Comparison of ENCODE assay signal across 33 cellular contexts in the genomic region with DNA sequence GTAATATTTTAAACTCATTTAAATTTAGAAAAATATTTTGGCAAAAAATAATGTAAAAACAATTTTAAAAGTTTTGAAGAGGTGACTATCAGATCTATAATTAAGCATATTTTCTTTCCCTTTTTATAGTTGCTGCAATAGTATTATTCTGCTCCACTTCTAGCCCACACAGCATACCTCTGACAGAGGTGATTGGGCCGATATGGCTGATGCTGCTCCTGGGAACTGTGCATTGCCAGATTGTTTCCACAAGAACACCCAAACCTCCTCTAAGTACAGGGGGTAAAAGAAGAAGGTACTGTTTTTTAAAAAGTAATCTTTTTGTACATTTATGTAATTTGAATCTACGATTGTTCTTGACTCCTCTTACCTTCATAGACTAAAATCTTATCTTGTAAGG.
"Had no signal": no experiment of that assay in that cellular context is flagged by ENCODE, and none has a peak within 500 bp of the region (broad histone marks: within the 10 kb centered on the region; RNA-seq: fewer than 3 reads in every experiment).

No MANE protein-coding gene starts in this region.

- H3K4me2 ChIP-seq: KMS-11, SK-N-SH had no signal

- H3K27ac ChIP-seq: ascending aorta, KMS-11, Peyer's patch, SJSA1, VCaP had no signal

- H3K27me3 Mint-ChIP-seq: activated CD8-positive, alpha-beta T cell treated with anti-CD3 and anti-CD28 coated beads for 36 hours; activated naive CD4-positive, alpha-beta T cell treated with anti-CD3 and anti-CD28 coated beads, Interleukin-2, amount 50 U/mL, for 24 hours; activated naive CD8-positive, alpha-beta T cell treated with anti-CD3 and anti-CD28 coated beads, Interleukin-2, amount 10 ng/mL, durations not matched to agents 7 days and 5 days; T-cell had no signal

- ATAC-seq: activated CD8-positive, alpha-beta T cell treated with anti-CD3 and anti-CD28 coated beads for 36 hours; activated T-cell treated with anti-CD3 and anti-CD28 coated beads, Interleukin-2, amount 50 U/mL, for 72 hours; PC-3; T-cell had no signal

- H3K4me3 Mint-ChIP-seq: activated CD8-positive, alpha-beta T cell treated with anti-CD3 and anti-CD28 coated beads for 36 hours; activated naive CD4-positive, alpha-beta T cell treated with anti-CD3 and anti-CD28 coated beads, Interleukin-2, amount 50 U/mL, for 24 hours; activated naive CD8-positive, alpha-beta T cell treated with anti-CD3 and anti-CD28 coated beads, Interleukin-2, amount 10 ng/mL, durations not matched to agents 7 days and 5 days; activated T-cell treated with anti-CD3 and anti-CD28 coated beads, Interleukin-2, amount 50 U/mL, for 72 hours; T-cell had no signal

- H3K36me3 ChIP-seq: ascending aorta, SJSA1 had no signal

- H3K27ac Mint-ChIP-seq: activated CD8-positive, alpha-beta T cell treated with anti-CD3 and anti-CD28 coated beads for 36 hours; activated naive CD4-positive, alpha-beta T cell treated with anti-CD3 and anti-CD28 coated beads, Interleukin-2, amount 50 U/mL, for 24 hours; activated naive CD8-positive, alpha-beta T cell treated with anti-CD3 and anti-CD28 coated beads, Interleukin-2, amount 10 ng/mL, durations not matched to agents 7 days and 5 days; activated T-cell treated with anti-CD3 and anti-CD28 coated beads, Interleukin-2, amount 50 U/mL, for 72 hours; activated T-helper 2 cell treated with anti-CD3 and anti-CD28 coated beads, Interferon-gamma antibody, Interleukin-2, Interleukin-4, amounts not matched to agents 10 μg/mL and 5 μg/mL and 100 μg/mL, durations not matched to agents 14 hours and 24 hours and 36 hours; T-cell had no signal

- H3K9ac ChIP-seq: KMS-11, SK-N-SH had no signal

- H3K4me3 ChIP-seq: ascending aorta, Peyer's patch, SJSA1 had no signal

- H3K4me1 ChIP-seq: Peyer's patch, SJSA1 had no signal

- H3K9me3 ChIP-seq: ascending aorta, Peyer's patch, SJSA1, SK-N-SH had no signal

- DNase-seq: activated CD4-positive, alpha-beta T cell treated with anti-CD3 and anti-CD28 coated beads for 1 hour; activated CD4-positive, alpha-beta T cell treated with anti-CD3 and anti-CD28 coated beads for 48 hours; activated CD4-positive, CD25-positive, alpha-beta regulatory T cell; activated CD8-positive, alpha-beta T cell treated with anti-CD3 and anti-CD28 coated beads for 36 hours; activated gamma-delta T cell; activated naive CD4-positive, alpha-beta T cell treated with Interleukin-2 at 50 U/mL for 16 hours; activated naive CD8-positive, alpha-beta T cell treated with anti-CD3 and anti-CD28 coated beads, Interleukin-2, amount 10 ng/mL, durations not matched to agents 7 days and 5 days; activated T-cell treated with anti-CD3 and anti-CD28 coated beads, Interleukin-2, amount 50 U/mL, for 1 hour; activated T-cell treated with anti-CD3 and anti-CD28 coated beads, Interleukin-2, amount 50 U/mL, for 72 hours; amygdala; cerebellar nuclear complex; NCI-H1092 treated with DMSO at 0.1 percent for 48 hours; NCI-H1417; NCI-H146; NCI-H187; NCI-H2029 treated with DMSO at 0.1 percent for 48 hours; NCI-H2107; NCI-H345; NCI-H524 treated with DMSO at 0.1 percent for 48 hours; PC-3; Peyer's patch; RPMI8226; SHP77 treated with DMSO at 0.1 percent for 48 hours; SK-N-SH; T-cell; T-helper 2 cell; T-helper 9 cell had no signal

- H3K9me3 Mint-ChIP-seq: activated CD8-positive, alpha-beta T cell treated with anti-CD3 and anti-CD28 coated beads for 36 hours; activated naive CD4-positive, alpha-beta T cell treated with anti-CD3 and anti-CD28 coated beads, Interleukin-2, amount 50 U/mL, for 24 hours; activated naive CD8-positive, alpha-beta T cell treated with anti-CD3 and anti-CD28 coated beads, Interleukin-2, amount 10 ng/mL, durations not matched to agents 7 days and 5 days; activated T-cell treated with anti-CD3 and anti-CD28 coated beads, Interleukin-2, amount 50 U/mL, for 72 hours; activated T-helper 2 cell treated with anti-CD3 and anti-CD28 coated beads, Interferon-gamma antibody, Interleukin-2, Interleukin-4, amounts not matched to agents 10 μg/mL and 5 μg/mL and 100 μg/mL, durations not matched to agents 14 hours and 24 hours and 36 hours; T-cell had no signal

- H3K9me2 ChIP-seq: SK-N-SH had no signal

- H3K27me3 ChIP-seq: ascending aorta, Peyer's patch, SJSA1 had no signal
